20 cellular contexts compared by ENCODE assay signal in the genomic region with DNA sequence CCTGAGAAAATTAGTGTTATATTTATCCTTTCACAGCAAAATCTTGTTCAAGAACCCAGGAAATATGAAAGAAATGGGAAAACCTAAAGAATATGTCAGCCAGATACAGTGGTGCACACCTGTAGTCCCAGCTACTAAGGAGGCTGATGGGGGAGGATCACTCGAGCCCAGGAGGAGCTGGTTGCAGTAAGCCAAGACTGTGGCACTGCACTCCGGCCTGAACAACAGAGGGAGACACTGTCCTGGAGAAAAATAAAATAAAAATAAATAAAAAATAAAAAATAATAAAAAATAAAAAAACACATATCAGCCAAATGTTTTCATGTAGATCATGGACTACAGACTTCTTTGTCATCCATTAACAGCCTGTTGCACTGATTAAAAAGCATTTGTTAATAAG.
A peak's percentile ranks its signal among the peaks of the same experiment; 100 is the strongest.
DNase-seq lines count a peak whose midpoint lies in the region; ATAC-seq and TF ChIP-seq lines count a peak whose summit lies in the region.
"Had no signal": no experiment of that assay in that cellular context is flagged by ENCODE, and none has a peak within 500 bp of the region (broad histone marks: within the 10 kb centered on the region; RNA-seq: fewer than 3 reads in every experiment).

No MANE protein-coding gene starts in this region.

- no peak overlapping the region for H3K4me3 Mint-ChIP-seq in chondrocyte (ENCODE audit: unreplicated experiment)
- no peak overlapping the region for H3K4me3 Mint-ChIP-seq in effector memory CD8-positive, alpha-beta T cell
- H3K4me3 Mint-ChIP-seq: IgD-negative memory B cell had no signal

- no peak overlapping the region for H3K4me2 ChIP-seq in PC-9

- H4K20me1 ChIP-seq in PC-9 (ENCODE audit: insufficient read depth): no peaks in the 10 kb centered on the region

- peak; percentile 0 for DNase-seq in DMS53 (lab: John Stamatoyannopoulos, UW)
- no peak for DNase-seq in DMS53 treated with DMSO at 0.1 percent for 48 hours (lab: John Stamatoyannopoulos, UW; ENCODE audit: unreplicated experiment)
- DNase-seq in chondrocyte (ENCODE audit: low spot score): no peak
- DNase-seq in right lobe of liver: no peak
- no peak for DNase-seq in upper lobe of right lung
- DNase-seq in NCI-H128 (lab: John Stamatoyannopoulos, UW; ENCODE audit: unreplicated experiment): no peak
- no peak for DNase-seq in effector memory CD8-positive, alpha-beta T cell
- no peak for DNase-seq in PC-9
- DNase-seq: C1 segment of cervical spinal cord; DMS153; HCEC 1CT; MV-4-11; NCI-H1436 treated with DMSO at 0.1 percent for 48 hours; NCI-H2081; NCI-H524; NK-92 treated with Interleukin-12 subunit alpha and Interleukin-12 subunit beta, amount 100 ng/mL, for 24 hours; Right ventricle myocardium superior had no signal

- H3K36me3 Mint-ChIP-seq in chondrocyte (ENCODE audit: low read depth): no peaks in the 10 kb centered on the region
- H3K36me3 Mint-ChIP-seq in effector memory CD8-positive, alpha-beta T cell (ENCODE audit: insufficient read depth): no peaks in the 10 kb centered on the region
- H3K36me3 Mint-ChIP-seq: IgD-negative memory B cell had no signal

- ATAC-seq in right lobe of liver: peak; percentile 37 to 58 (median 55)
- no peak for ATAC-seq in upper lobe of right lung
- no peak for ATAC-seq in effector memory CD8-positive, alpha-beta T cell (replicated peaks)
- ATAC-seq: Panc1 had no signal

- no peaks in the 10 kb centered on the region for H3K9me2 ChIP-seq in PC-9 (ENCODE audit: insufficient read depth)

- no peak overlapping the region for H3K27ac Mint-ChIP-seq in chondrocyte (ENCODE audit: unreplicated experiment)
- no peak overlapping the region for H3K27ac Mint-ChIP-seq in effector memory CD8-positive, alpha-beta T cell
- H3K27ac Mint-ChIP-seq: IgD-negative memory B cell had no signal

- no TSS peak for BruUV-seq in PC-9 (replicated peaks; lab: Mats Ljungman, UMichigan)

- CTCF ChIA-PET in PC-9 (lab: Charles Lee): no interaction called here

- H3K79me2 ChIP-seq in PC-9 (ENCODE audit: low read depth): no peaks in the 10 kb centered on the region

- no peaks in the 10 kb centered on the region for H3K27me3 Mint-ChIP-seq in chondrocyte (ENCODE audit: low read depth)
- no peaks in the 10 kb centered on the region for H3K27me3 Mint-ChIP-seq in effector memory CD8-positive, alpha-beta T cell
- H3K27me3 Mint-ChIP-seq: IgD-negative memory B cell had no signal

- WGBS in right lobe of liver (ENCODE audit: insufficient coverage, low coverage, low lambda C conversion rate, missing lambda C conversion rate): 20% methylated on average over 2 of the region's 2 CpGs

- no peaks in the 10 kb centered on the region for H3K9me3 Mint-ChIP-seq in chondrocyte (ENCODE audit: low read depth)
- H3K9me3 Mint-ChIP-seq in effector memory CD8-positive, alpha-beta T cell: peaks cover 5 to 7% of the 10 kb centered on the region in 2 donors

- H3K9me3 ChIP-seq in right lobe of liver (no peaks in the 10 kb centered on the region), upper lobe of right lung (no peaks in the 10 kb centered on the region), PC-9 (ENCODE audit: insufficient read depth, low read depth) (no peaks in the 10 kb centered on the region)

- TF ChIP-seq POLR2A in right lobe of liver (IDR thresholded peaks at IDR 0.05): no peak

- no peaks in the 10 kb centered on the region for H3K36me3 ChIP-seq in right lobe of liver
- no peaks in the 10 kb centered on the region for H3K36me3 ChIP-seq in upper lobe of right lung
- H3K36me3 ChIP-seq in PC-9 (ENCODE audit: low read depth): no peaks in the 10 kb centered on the region

- intact Hi-C loops in right lobe of liver (cut with DNase I) (no loop called here), upper lobe of right lung (cut with DNase I) (no loop called here), PC-9 (cut with micrococcal nuclease; ENCODE audit: unreplicated experiment) (no loop called here)

- H3F3A ChIP-seq in PC-9 (ENCODE audit: insufficient read depth, low read depth): no peaks in the 10 kb centered on the region

- TF ChIP-seq CTCF in chondrocyte (IDR thresholded peaks at IDR 0.05) (peak; percentile 28), right lobe of liver (IDR thresholded peaks at IDR 0.05) (peak in 3 of 4 donors; percentile 14 to 44 (median 38)), upper lobe of right lung (IDR thresholded peaks at IDR 0.05) (no peak), PC-9 (conservative IDR thresholded peaks at IDR 0.05) (no peak)

- no peak overlapping the region for H2AFZ ChIP-seq in PC-9

- H3K4me1 ChIP-seq in right lobe of liver: no peaks in the 10 kb centered on the region
- no peaks in the 10 kb centered on the region for H3K4me1 ChIP-seq in upper lobe of right lung
- H3K4me1 ChIP-seq in PC-9 (replicated peaks; ENCODE audit: insufficient read depth): no peaks in the 10 kb centered on the region

- H3K27ac ChIP-seq in right lobe of liver (no peak overlapping the region), upper lobe of right lung (no peak overlapping the region), PC-9 (no peak overlapping the region)
- H3K27ac ChIP-seq: 22Rv1 had no signal

- POLR2A ChIA-PET in PC-9 (lab: Charles Lee; ENCODE audit: unreplicated experiment): no interaction called here

- H3K4me3 ChIP-seq in right lobe of liver: no peak overlapping the region
- no peak overlapping the region for H3K4me3 ChIP-seq in upper lobe of right lung
- no peak overlapping the region for H3K4me3 ChIP-seq in PC-9

- H3K4me1 Mint-ChIP-seq in chondrocyte (ENCODE audit: low read depth): no peaks in the 10 kb centered on the region
- no peaks in the 10 kb centered on the region for H3K4me1 Mint-ChIP-seq in effector memory CD8-positive, alpha-beta T cell (ENCODE audit: low read depth in 2 of 2)
- H3K4me1 Mint-ChIP-seq: IgD-negative memory B cell had no signal

- H3K27me3 ChIP-seq in right lobe of liver (no peaks in the 10 kb centered on the region), upper lobe of right lung (no peaks in the 10 kb centered on the region), PC-9 (ENCODE audit: insufficient read depth, low read depth) (no peaks in the 10 kb centered on the region)

Comparison
In these comparisons a context has a peak if more than half of its experiments do, and no peak if none do; other contexts are left out.
1. CTCF ChIP-seq: peak in chondrocyte (single experiment) and right lobe of liver (3 of 4); none in upper lobe of right lung (single experiment) and PC-9 (single experiment).
2. ATAC-seq: peak in right lobe of liver (4 of 4); none in upper lobe of right lung (single experiment) and effector memory CD8-positive, alpha-beta T cell (single experiment).